In genomic region chr10:88840104-88840503, GRCh38 we compare ENCODE assay signal across 20 cellular contexts. TPM values are rescaled to one million over a fixed set of nuclear protein-coding genes. Genes with fewer than 3 reads are reported as not detected.
DNase-seq lines count a peak whose midpoint lies in the region; ATAC-seq, FAIRE-seq and TF ChIP-seq lines count a peak whose summit lies in the region.
"Had no signal": no experiment of that assay in that cellular context is flagged by ENCODE, and none has a peak within 500 bp of the region (broad histone marks: within the 10 kb centered on the region; RNA-seq: fewer than 3 reads in every experiment).

No MANE protein-coding gene starts in this region.

- WGBS in pancreas, 2 donors = 12 to 14% methylated on average over 3 of the region's 3 CpGs

- H3K27ac ChIP-seq in HL-60 (replicated peaks) (peak overlapping the region; percentile 92), pancreas (peak overlapping the region in 2 of 4 donors; percentile 37 to 75), uterus (no peak overlapping the region)
- H3K27ac ChIP-seq: Peyer's patch had no signal

- no peaks in the 10 kb centered on the region for H3K27me3 ChIP-seq in HL-60 (ENCODE audit: insufficient read depth, poor library complexity, severe bottlenecking)
- no peaks in the 10 kb centered on the region for H3K27me3 ChIP-seq in bronchial epithelial cell (ENCODE audit: control insufficient read depth, insufficient read depth, low read length)
- H3K27me3 ChIP-seq in pancreas = no peaks in the 10 kb centered on the region
- no peaks in the 10 kb centered on the region for H3K27me3 ChIP-seq in uterus
- H3K27me3 ChIP-seq: BE2C, Peyer's patch had no signal

- DNase-seq in HL-60 (ENCODE audit: low read depth in 1 of 2, low spot score in 1 of 2) = no peak
- peak; percentile 87 for DNase-seq in bronchial epithelial cell (ENCODE audit: low read depth)
- DNase-seq in pancreas = no peak
- DNase-seq in uterus = no peak
- DNase-seq in NCI-H1092 treated with DMSO at 0.1 percent for 48 hours (lab: John Stamatoyannopoulos, UW) = no peak
- DNase-seq: BE2C; CD4-positive, alpha-beta memory T cell; DND-41; NCI-H1092; NCI-H1694; NCI-H524; Peyer's patch; SHP77; SK-N-SH had no signal

- H3K9me3 ChIP-seq in pancreas = no peaks in the 10 kb centered on the region
- H3K9me3 ChIP-seq in uterus = no peaks in the 10 kb centered on the region
- H3K9me3 ChIP-seq: BE2C, Peyer's patch, SK-N-SH had no signal

- H3K4me1 ChIP-seq in pancreas (peaks cover 7 to 30% (median 13%) of the 10 kb centered on the region in 3 donors), uterus (no peaks in the 10 kb centered on the region)
- H3K4me1 ChIP-seq: Peyer's patch had no signal

- ATAC-seq in pancreas (peak; percentile 76 to 85 (median 82)), GM21447 (IDR thresholded peaks at IDR 0.05; ENCODE audit: unreplicated experiment) (no peak), HG03571 (IDR thresholded peaks at IDR 0.05; ENCODE audit: unreplicated experiment) (no peak)

- no peaks in the 10 kb centered on the region for H3K36me3 ChIP-seq in bronchial epithelial cell (ENCODE audit: control insufficient read depth, insufficient read depth, low read length)
- H3K36me3 ChIP-seq in pancreas = no peaks in the 10 kb centered on the region
- H3K36me3 ChIP-seq in uterus = no peaks in the 10 kb centered on the region
- H3K36me3 ChIP-seq: BE2C, Peyer's patch had no signal

- intact Hi-C loops in pancreas (cut with DNase I) = no loop called here
- intact Hi-C loops in uterus (cut with DNase I; ENCODE audit: low total_unique reads) = no loop called here

- TF ChIP-seq POLR2A in uterus (IDR thresholded peaks at IDR 0.05) = no peak

- TF ChIP-seq CTCF in HL-60 (IDR thresholded peaks at IDR 0.05; ENCODE audit: insufficient read depth, low read length) = no peak
- no peak for TF ChIP-seq CTCF in bronchial epithelial cell (IDR thresholded peaks at IDR 0.05; ENCODE audit: insufficient read depth, low read length, severe bottlenecking)
- no peak for TF ChIP-seq CTCF in pancreas (IDR thresholded peaks at IDR 0.05)
- no peak for TF ChIP-seq CTCF in uterus (IDR thresholded peaks at IDR 0.05)

- FAIRE-seq in bronchial epithelial cell (lab: Jason Lieb, UNC) (no peak), islet of Langerhans (lab: Jason Lieb, UNC) (peak; percentile 17), pancreas (lab: Jason Lieb, UNC) (no peak)
- FAIRE-seq: D721Med, G401.6 had no signal

- H3K4me3 ChIP-seq in HL-60 (replicated peaks; ENCODE audit: insufficient read depth, low read length) (no peak overlapping the region), bronchial epithelial cell (ENCODE audit: low read depth, low read length) (no peak overlapping the region), pancreas (no peak overlapping the region), uterus (no peak overlapping the region)
- H3K4me3 ChIP-seq: Peyer's patch had no signal

RNA-seq across cellular contexts. Expression of gene ANKRD22, which starts 11.5 kb away (rescaled TPM):
- 5.3 and 17.7 TPM in 2 replicates for total RNA-seq in bronchial epithelial cell
- total RNA-seq in pancreas = 10 to 100 TPM in 1 of 6 donors, 1 to 10 TPM in 5; 2.3 to 17.4 (median 4.3) TPM
- 1 to 10 TPM; 3.4 to 3.6 TPM for polyA plus RNA-seq in pancreas
- total RNA-seq in uterus = under 1 TPM in 1 of 4 donors, not detected in 3; 0.48 TPM
- polyA plus RNA-seq: CD4-positive, alpha-beta memory T cell had no signal

RNA-seq across cellular contexts. Expression of gene LIPM, which starts 37.6 kb away (rescaled TPM):
- total RNA-seq in bronchial epithelial cell = not detected in 2 replicates
- not detected for total RNA-seq in pancreas
- polyA plus RNA-seq in pancreas = not detected
- total RNA-seq in uterus = not detected
- total RNA-seq: CD4-positive, alpha-beta memory T cell; MCF 10A; Peyer's patch had no signal
- polyA plus RNA-seq: CD4-positive, alpha-beta memory T cell; SK-N-SH had no signal

RNA-seq across cellular contexts. Expression of gene STAMBPL1, which starts 39.9 kb away (rescaled TPM):
- 1.7 and 2.6 TPM in 2 replicates for total RNA-seq in bronchial epithelial cell
- total RNA-seq in pancreas = 1 to 10 TPM; 1.2 to 3.5 (median 2.3) TPM
- 1 to 10 TPM; 2.2 to 2.7 TPM for polyA plus RNA-seq in pancreas
- 10 to 100 TPM in 1 of 4 donors, 1 to 10 TPM in 3; 3.8 to 23.6 (median 6.5) TPM for total RNA-seq in uterus

Comparison
In these comparisons a context has a peak if more than half of its experiments do, and no peak if none do; other contexts are left out.
1. ATAC-seq: peak in pancreas (4 of 4); none in GM21447 (single experiment) and HG03571 (single experiment).